Comparison of ENCODE assay signal across 23 cellular contexts in genomic region chr13:45975337-45975736, GRCh38.
DNase-seq lines count a peak whose midpoint lies in the region; ATAC-seq, FAIRE-seq and TF ChIP-seq lines count a peak whose summit lies in the region.
"Had no signal": no experiment of that assay in that cellular context is flagged by ENCODE, and none has a peak within 500 bp of the region (broad histone marks: within the 10 kb centered on the region; RNA-seq: fewer than 3 reads in every experiment).

No MANE protein-coding gene starts in this region.

- BruUV-seq in MCF 10A (replicated peaks; lab: Mats Ljungman, UMichigan) (TSS peak; percentile 43), Panc1 (replicated peaks; lab: Mats Ljungman, UMichigan) (TSS peak; percentile 63), mammary epithelial cell (replicated peaks; lab: Mats Ljungman, UMichigan) (TSS peak; percentile 53)

- intact Hi-C loops in MCF 10A (cut with micrococcal nuclease): no loop called here
- intact Hi-C loops in breast epithelium (cut with DNase I; ENCODE audit: low total_unique reads): no loop called here
- intact Hi-C loops in Panc1 (cut with micrococcal nuclease; ENCODE audit: unreplicated experiment): no loop called here
- intact Hi-C loops in mammary epithelial cell (cut with micrococcal nuclease): no loop called here

- dilution Hi-C loops in mammary epithelial cell (cut with HindIII; ENCODE audit: low sequenced_read_pairs): no loop called here

- 99% methylated on average over 9 of the region's 29 CpGs for WGBS in mammary epithelial cell (ENCODE audit: low coverage, missing lambda C conversion rate)

- TF ChIP-seq CTCF in MCF 10A (IDR thresholded peaks at IDR 0.05; ENCODE audit: unreplicated experiment) (no peak), breast epithelium (IDR thresholded peaks at IDR 0.05) (no peak), Panc1 (IDR thresholded peaks at IDR 0.05) (no peak), mammary epithelial cell (conservative IDR thresholded peaks at IDR 0.05 in 1 of 2, IDR thresholded peaks at IDR 0.05 in 1 of 2; ENCODE audit: extremely low read depth in 1 of 2, insufficient read depth in 1 of 2, low read depth in 1 of 2, low read length in 2 of 2) (no peak), nephron progenitor cell (IDR thresholded peaks at IDR 0.05) (no peak)

- no peak overlapping the region for H3K4me3 Mint-ChIP-seq in MCF 10A (ENCODE audit: unreplicated experiment)
- no peak overlapping the region for H3K4me3 Mint-ChIP-seq in nephron progenitor cell
- H3K4me3 Mint-ChIP-seq in stimulated activated memory B cell treated with anti-CD40 and anti-IgM and Interleukin-4, amounts not matched to agents 10 μg/mL and 1 μg/mL and 100 μg/mL, for 72 hours: no peak overlapping the region
- H3K4me3 Mint-ChIP-seq: HFFc6 had no signal

- H4K20me1 ChIP-seq in mammary epithelial cell (ENCODE audit: insufficient read depth, low read length): no peaks in the 10 kb centered on the region

- H3K36me3 ChIP-seq in breast epithelium: no peaks in the 10 kb centered on the region
- no peaks in the 10 kb centered on the region for H3K36me3 ChIP-seq in Panc1 (ENCODE audit: control insufficient read depth, insufficient read depth, low read length)
- peaks cover 11% of the 10 kb centered on the region for H3K36me3 ChIP-seq in mammary epithelial cell (ENCODE audit: insufficient read depth, low read length)

- H3K36me3 Mint-ChIP-seq in MCF 10A (ENCODE audit: insufficient read depth, unreplicated experiment): peaks cover 75% of the 10 kb centered on the region
- H3K36me3 Mint-ChIP-seq in nephron progenitor cell (ENCODE audit: low read depth): peaks cover 93% of the 10 kb centered on the region
- H3K36me3 Mint-ChIP-seq in stimulated activated memory B cell treated with anti-CD40 and anti-IgM and Interleukin-4, amounts not matched to agents 10 μg/mL and 1 μg/mL and 100 μg/mL, for 72 hours: peaks cover 70% of the 10 kb centered on the region

- H3K4me3 ChIP-seq in breast epithelium (no peak overlapping the region), Panc1 (ENCODE audit: low read depth in 2 of 2, low read length in 2 of 2) (no peak overlapping the region), mammary epithelial cell (replicated peaks in 1 of 3; ENCODE audit: insufficient read depth in 1 of 3, low read depth in 2 of 3, low read length in 3 of 3) (no peak overlapping the region)

- in situ Hi-C loops in Panc1 (cut with HindIII; ENCODE audit: low pct_unique_long_range_greater_than_20kb, low sequenced_read_pairs): no loop called here
- in situ Hi-C loops in mammary epithelial cell (cut with MboI; ENCODE audit: low sequenced_read_pairs in 2 of 2): no loop called here

- CTCF ChIA-PET in MCF 10A (lab: Yijun Ruan, JAX): no interaction called here
- CTCF ChIA-PET in Panc1 (lab: Charles Lee): no interaction called here
- CTCF ChIA-PET in mammary epithelial cell (lab: Charles Lee; ENCODE audit: low non-redundant PET): no interaction called here

- H3K4me1 ChIP-seq in breast epithelium (no peaks in the 10 kb centered on the region), Panc1 (ENCODE audit: control insufficient read depth, insufficient read depth, low read length) (no peaks in the 10 kb centered on the region), mammary epithelial cell (ENCODE audit: insufficient read depth, low read length) (no peaks in the 10 kb centered on the region)

- no peak overlapping the region for H2AFZ ChIP-seq in mammary epithelial cell (ENCODE audit: low read depth, low read length)

- peaks cover 10% of the 10 kb centered on the region for H3K79me2 ChIP-seq in mammary epithelial cell (ENCODE audit: insufficient read depth, low read length)

- no peak overlapping the region for H3K4me2 ChIP-seq in mammary epithelial cell (ENCODE audit: insufficient read depth, low read depth, low read length)
- H3K4me2 ChIP-seq: KMS-11, SK-N-SH had no signal

- H3K4me1 Mint-ChIP-seq in MCF 10A (ENCODE audit: insufficient read depth, unreplicated experiment): no peaks in the 10 kb centered on the region
- peaks cover 15% of the 10 kb centered on the region for H3K4me1 Mint-ChIP-seq in nephron progenitor cell
- no peaks in the 10 kb centered on the region for H3K4me1 Mint-ChIP-seq in stimulated activated memory B cell treated with anti-CD40 and anti-IgM and Interleukin-4, amounts not matched to agents 10 μg/mL and 1 μg/mL and 100 μg/mL, for 72 hours

- H3K9me3 ChIP-seq in breast epithelium (no peaks in the 10 kb centered on the region), Panc1 (ENCODE audit: control insufficient read depth, insufficient read depth, low read depth, low read length) (no peaks in the 10 kb centered on the region), mammary epithelial cell (replicated peaks; ENCODE audit: insufficient read depth, low read length) (no peaks in the 10 kb centered on the region)
- H3K9me3 ChIP-seq: SK-N-SH had no signal

- H3K27ac Mint-ChIP-seq in MCF 10A (ENCODE audit: low read depth, unreplicated experiment): no peak overlapping the region
- H3K27ac Mint-ChIP-seq in nephron progenitor cell: peak overlapping the region; percentile 31
- no peak overlapping the region for H3K27ac Mint-ChIP-seq in stimulated activated memory B cell treated with anti-CD40 and anti-IgM and Interleukin-4, amounts not matched to agents 10 μg/mL and 1 μg/mL and 100 μg/mL, for 72 hours
- H3K27ac Mint-ChIP-seq: HFFc6 had no signal

- DNase-seq in MCF 10A (ENCODE audit: unreplicated experiment) (no peak), breast epithelium (ENCODE audit: low spot score in 2 of 2) (no peak), Panc1 (ENCODE audit: low read depth, low spot score) (no peak), mammary epithelial cell (no peak), nephron progenitor cell (no peak), RCC 7860 (ENCODE audit: low spot score) (no peak), glomerular visceral epithelial cell (ENCODE audit: extremely low spot score) (no peak)
- DNase-seq: DMS53, GDM1, HFFc6, NCI-H1417, NCI-H1694 treated with DMSO at 0.1 percent for 48 hours, NCI-H446 treated with DMSO at 0.1 percent for 48 hours, NCI-H526 treated with DMSO at 0.1 percent for 48 hours, OCI-M1, SHP77 treated with DMSO at 0.1 percent for 48 hours, SK-N-SH had no signal

- ATAC-seq in Panc1: no peak
- ATAC-seq in stimulated activated memory B cell treated with anti-CD40 and anti-IgM and Interleukin-4, amounts not matched to agents 10 μg/mL and 1 μg/mL and 100 μg/mL, for 72 hours: no peak

- POLR2A ChIA-PET in MCF 10A (lab: Yijun Ruan, JAX): no interaction called here
- POLR2A ChIA-PET in Panc1 (lab: Charles Lee): no interaction called here

- H3K27ac ChIP-seq in breast epithelium (no peak overlapping the region), Panc1 (ENCODE audit: low read length) (no peak overlapping the region), mammary epithelial cell (ENCODE audit: insufficient read depth, low read depth, low read length) (no peak overlapping the region)
- H3K27ac ChIP-seq: C4-2B, KMS-11, RWPE1 had no signal

- no peak for TF ChIP-seq POLR2A in breast epithelium (IDR thresholded peaks at IDR 0.05)

- no peak for FAIRE-seq in RCC 7860 (lab: Jason Lieb, UNC)
- FAIRE-seq: D721Med, HTR-8/SVneo had no signal

- H3K9me3 Mint-ChIP-seq in MCF 10A (ENCODE audit: unreplicated experiment): peaks cover 9% of the 10 kb centered on the region
- peaks cover 6% of the 10 kb centered on the region for H3K9me3 Mint-ChIP-seq in nephron progenitor cell
- peaks cover 5% of the 10 kb centered on the region for H3K9me3 Mint-ChIP-seq in stimulated activated memory B cell treated with anti-CD40 and anti-IgM and Interleukin-4, amounts not matched to agents 10 μg/mL and 1 μg/mL and 100 μg/mL, for 72 hours
- H3K9me3 Mint-ChIP-seq: HFFc6 had no signal

- H3K27me3 Mint-ChIP-seq in MCF 10A (ENCODE audit: insufficient read depth, unreplicated experiment): no peaks in the 10 kb centered on the region
- no peaks in the 10 kb centered on the region for H3K27me3 Mint-ChIP-seq in nephron progenitor cell (ENCODE audit: low read depth, poor library complexity)
- H3K27me3 Mint-ChIP-seq in stimulated activated memory B cell treated with anti-CD40 and anti-IgM and Interleukin-4, amounts not matched to agents 10 μg/mL and 1 μg/mL and 100 μg/mL, for 72 hours: no peaks in the 10 kb centered on the region

- no peaks in the 10 kb centered on the region for H3K27me3 ChIP-seq in breast epithelium
- no peaks in the 10 kb centered on the region for H3K27me3 ChIP-seq in Panc1 (ENCODE audit: control insufficient read depth, insufficient read depth, low read length)
- no peaks in the 10 kb centered on the region for H3K27me3 ChIP-seq in mammary epithelial cell (ENCODE audit: insufficient read depth, low read length)

- no peak overlapping the region for H3K9ac ChIP-seq in mammary epithelial cell (ENCODE audit: insufficient read depth, low read length)
- H3K9ac ChIP-seq: KMS-11, SK-N-SH had no signal
